Comparison of ENCODE assay signal across 1 cellular context in genomic region chr7:22052650-22053336, GRCh38.
TF ChIP-seq lines count a peak whose summit lies in the region.

No MANE protein-coding gene starts in this region.

TF ChIP-seq in H1, 55 proteins besides CTCF, POLR2A, EP300 and RAD21:
- TF ChIP-seq TEAD4 (IDR thresholded peaks at IDR 0.05; ENCODE audit: low read depth, low read length): no peak
- TF ChIP-seq KDM1A (IDR thresholded peaks at IDR 0.05; ENCODE audit: borderline replicate concordance, low read length): no peak
- no peak for TF ChIP-seq PHF8 (conservative IDR thresholded peaks at IDR 0.05; ENCODE audit: low read depth, low read length)
- no peak for TF ChIP-seq BCL11A (IDR thresholded peaks at IDR 0.05; ENCODE audit: low read depth in 2 of 2, low read length in 2 of 2)
- no peak for TF ChIP-seq POU5F1 (IDR thresholded peaks at IDR 0.05; ENCODE audit: low read depth, low read length)
- TF ChIP-seq GTF2F1 (IDR thresholded peaks at IDR 0.05; ENCODE audit: borderline replicate concordance, low read depth, low read length): no peak
- TF ChIP-seq ZNF274 (IDR thresholded peaks at IDR 0.05; ENCODE audit: borderline replicate concordance, extremely low read depth, low read length): no peak
- TF ChIP-seq TAF1 (IDR thresholded peaks at IDR 0.05; ENCODE audit: low read depth, low read length): no peak
- no peak for TF ChIP-seq CEBPB (IDR thresholded peaks at IDR 0.05; ENCODE audit: low read depth, low read length)
- TF ChIP-seq SP4 (IDR thresholded peaks at IDR 0.05; ENCODE audit: low read length): no peak
TF ChIP-seq in H1: peak in this region for 0.
